In the genomic region with DNA sequence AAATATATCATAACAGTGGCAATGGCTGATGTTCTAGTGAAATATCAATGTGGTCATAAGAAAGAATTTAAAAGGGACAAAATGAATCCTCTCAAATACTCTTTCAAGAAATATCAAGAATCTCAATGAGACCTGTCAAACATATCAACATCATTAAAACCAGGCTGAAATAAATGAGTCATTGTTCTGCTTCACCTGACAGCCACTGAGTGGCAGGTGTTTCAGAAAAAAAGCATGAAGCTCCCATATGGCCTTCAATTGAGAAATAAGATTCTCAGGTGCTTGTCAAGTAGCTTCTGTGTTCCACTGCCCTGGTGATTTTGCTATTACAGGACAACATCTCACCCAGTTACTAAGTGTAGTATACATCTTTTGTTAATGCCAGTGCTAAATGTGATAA, we compare ENCODE assay signal across 19 cellular contexts.
"Had no signal": no experiment of that assay in that cellular context is flagged by ENCODE, and none has a peak within 500 bp of the region (broad histone marks: within the 10 kb centered on the region; RNA-seq: fewer than 3 reads in every experiment).

No MANE protein-coding gene starts in this region.

- ATAC-seq: gastrocnemius medialis; heart right ventricle; naive thymus-derived CD4-positive, alpha-beta T cell had no signal

- H3K27ac ChIP-seq: coronary artery, gastrocnemius medialis, heart right ventricle, neutrophil, right atrium auricular region, sigmoid colon, skin epidermis, stomach had no signal

- DNase-seq: effector CD4-positive, alpha-beta T cell; endodermal cell; gastrocnemius medialis; heart right ventricle; hypothalamus; kidney glomerular epithelial cell; mammary epithelial cell; nephron progenitor cell; posterior cingulate gyrus; sigmoid colon; stimulated activated CD4-positive, alpha-beta T cell treated with anti-CD3 and anti-CD28 coated beads, Interleukin-2, amount 100 ng/mL, for 24 hours; stimulated activated naive CD4-positive, alpha-beta T cell; stomach; trophoblast cell had no signal

- H3K4me3 ChIP-seq: coronary artery, gastrocnemius medialis, heart right ventricle, right atrium auricular region, sigmoid colon, skin epidermis, stomach had no signal
